Comparison of ENCODE assay signal across 27 cellular contexts in the genomic region with DNA sequence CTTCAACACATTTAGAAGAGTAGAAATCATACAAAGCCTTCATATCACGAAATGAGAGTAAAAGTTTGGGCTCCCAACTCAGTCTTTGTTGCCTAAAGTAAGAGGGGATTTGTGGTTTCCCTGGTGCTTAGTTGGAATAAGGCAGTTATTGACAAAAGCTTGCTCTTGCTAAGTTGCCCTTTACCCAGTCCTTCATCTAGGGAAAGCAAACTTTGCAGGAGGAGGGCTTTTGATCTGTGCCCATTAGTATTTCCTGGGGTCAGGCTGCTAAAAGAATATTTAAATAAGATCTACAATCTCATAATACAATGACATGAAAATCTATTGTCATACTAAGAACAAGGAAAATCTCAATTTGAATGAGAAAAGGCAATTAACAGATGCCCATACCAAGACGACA.
"Had no signal": no experiment of that assay in that cellular context is flagged by ENCODE, and none has a peak within 500 bp of the region (broad histone marks: within the 10 kb centered on the region; RNA-seq: fewer than 3 reads in every experiment).

No MANE protein-coding gene starts in this region.

- H3K4me3 ChIP-seq: adrenal gland, body of pancreas, esophagus squamous epithelium, gastroesophageal sphincter had no signal

- H3K4me1 Mint-ChIP-seq: activated CD8-positive, alpha-beta memory T cell treated with anti-CD3 and anti-CD28 coated beads, Interleukin-2, amount 10 ng/mL, durations not matched to agents 7 days and 5 days; activated naive CD4-positive, alpha-beta T cell treated with anti-CD3 and anti-CD28 coated beads, Interleukin-2, amount 50 U/mL, for 24 hours; activated naive CD8-positive, alpha-beta T cell treated with anti-CD3 and anti-CD28 coated beads for 36 hours; activated naive CD8-positive, alpha-beta T cell treated with anti-CD3 and anti-CD28 coated beads, Interleukin-2, amount 50 U/mL, for 24 hours had no signal

- DNase-seq: activated CD4-positive, alpha-beta memory T cell treated with anti-CD3 and anti-CD28 coated beads for 36 hours; activated CD4-positive, alpha-beta T cell treated with anti-CD3 and anti-CD28 coated beads for 1 hour; activated CD4-positive, alpha-beta T cell treated with anti-CD3 and anti-CD28 coated beads for 48 hours; activated CD8-positive, alpha-beta memory T cell treated with anti-CD3 and anti-CD28 coated beads, Interleukin-2, amount 10 ng/mL, durations not matched to agents 7 days and 5 days; activated CD8-positive, alpha-beta memory T cell treated with anti-CD3 and anti-CD28 coated beads, Interleukin-2, amount 50 U/mL, for 4 hours; activated CD8-positive, alpha-beta T cell treated with anti-CD3 and anti-CD28 coated beads, Interleukin-2, amount 10 ng/mL, durations not matched to agents 7 days and 5 days; activated effector memory CD4-positive, alpha-beta T cell treated with anti-CD3 and anti-CD28 coated beads, Interleukin-2, amount 50 U/mL, for 16 hours; activated naive CD4-positive, alpha-beta T cell treated with anti-CD3 and anti-CD28 coated beads for 36 hours; activated naive CD8-positive, alpha-beta T cell treated with anti-CD3 and anti-CD28 coated beads for 36 hours; activated naive CD8-positive, alpha-beta T cell treated with anti-CD3 and anti-CD28 coated beads, Interleukin-2, amount 50 U/mL, for 24 hours; activated T-cell treated with anti-CD3 and anti-CD28 coated beads, Interleukin-2, amount 50 U/mL, for 1 hour; activated T-cell treated with anti-CD3 and anti-CD28 coated beads, Interleukin-2, amount 50 U/mL, for 48 hours; adrenal gland; amygdala; aorta; body of pancreas; caudate nucleus; cortex of kidney; effector CD8-positive, alpha-beta T cell; esophagus squamous epithelium; foreskin melanocyte; T-helper 2 cell had no signal

- H3K36me3 ChIP-seq: adrenal gland, esophagus squamous epithelium, gastroesophageal sphincter had no signal

- H3K27me3 ChIP-seq: adrenal gland, body of pancreas, esophagus squamous epithelium, gastroesophageal sphincter had no signal

- H3K9me3 ChIP-seq: adrenal gland, body of pancreas, esophagus squamous epithelium, gastroesophageal sphincter had no signal

- H3K27ac Mint-ChIP-seq: activated CD4-positive, alpha-beta memory T cell treated with anti-CD3 and anti-CD28 coated beads for 36 hours; activated CD8-positive, alpha-beta memory T cell treated with anti-CD3 and anti-CD28 coated beads, Interleukin-2, amount 10 ng/mL, durations not matched to agents 7 days and 5 days; activated CD8-positive, alpha-beta T cell treated with anti-CD3 and anti-CD28 coated beads, Interleukin-2, amount 10 ng/mL, durations not matched to agents 7 days and 5 days; activated naive CD4-positive, alpha-beta T cell treated with anti-CD3 and anti-CD28 coated beads for 36 hours; activated naive CD4-positive, alpha-beta T cell treated with anti-CD3 and anti-CD28 coated beads, Interleukin-2, amount 50 U/mL, for 24 hours; activated naive CD8-positive, alpha-beta T cell treated with anti-CD3 and anti-CD28 coated beads for 36 hours; activated naive CD8-positive, alpha-beta T cell treated with anti-CD3 and anti-CD28 coated beads, Interleukin-2, amount 50 U/mL, for 24 hours; activated T-helper 1 cell treated with anti-CD3 and anti-CD28 coated beads, Interleukin-12 subunit alpha, Interleukin-12 subunit beta, Interleukin-2, Interleukin-4 antibody, amounts not matched to agents 30 ng/mL and 10 ng/mL and 1 ng/mL, durations not matched to agents 14 hours and 24 hours and 36 hours; activated T-helper 2 cell treated with anti-CD3 and anti-CD28 coated beads, Interferon-gamma antibody, Interleukin-2, Interleukin-4, amounts not matched to agents 10 μg/mL and 5 μg/mL and 100 μg/mL, durations not matched to agents 14 hours and 24 hours and 36 hours had no signal

- H3K9me3 Mint-ChIP-seq: activated CD4-positive, alpha-beta memory T cell treated with anti-CD3 and anti-CD28 coated beads for 36 hours; activated naive CD4-positive, alpha-beta T cell treated with anti-CD3 and anti-CD28 coated beads for 36 hours; activated naive CD8-positive, alpha-beta T cell treated with anti-CD3 and anti-CD28 coated beads for 36 hours; activated T-helper 1 cell treated with anti-CD3 and anti-CD28 coated beads, Interleukin-12 subunit alpha, Interleukin-12 subunit beta, Interleukin-2, Interleukin-4 antibody, amounts not matched to agents 30 ng/mL and 10 ng/mL and 1 ng/mL, durations not matched to agents 14 hours and 24 hours and 36 hours; activated T-helper 2 cell treated with anti-CD3 and anti-CD28 coated beads, Interferon-gamma antibody, Interleukin-2, Interleukin-4, amounts not matched to agents 10 μg/mL and 5 μg/mL and 100 μg/mL, durations not matched to agents 14 hours and 24 hours and 36 hours had no signal

- H3K4me1 ChIP-seq: adrenal gland, body of pancreas, esophagus squamous epithelium, gastroesophageal sphincter had no signal

- H3K36me3 Mint-ChIP-seq: activated CD4-positive, alpha-beta memory T cell treated with anti-CD3 and anti-CD28 coated beads for 36 hours; activated CD8-positive, alpha-beta memory T cell treated with anti-CD3 and anti-CD28 coated beads, Interleukin-2, amount 10 ng/mL, durations not matched to agents 7 days and 5 days; activated naive CD4-positive, alpha-beta T cell treated with anti-CD3 and anti-CD28 coated beads, Interleukin-2, amount 50 U/mL, for 24 hours; activated naive CD8-positive, alpha-beta T cell treated with anti-CD3 and anti-CD28 coated beads for 36 hours had no signal

- H3K27ac ChIP-seq: adrenal gland, body of pancreas, epithelial cell of prostate, esophagus squamous epithelium, gastroesophageal sphincter had no signal

- ATAC-seq: activated CD8-positive, alpha-beta memory T cell treated with anti-CD3 and anti-CD28 coated beads, Interleukin-2, amount 10 ng/mL, durations not matched to agents 7 days and 5 days; activated CD8-positive, alpha-beta T cell treated with anti-CD3 and anti-CD28 coated beads, Interleukin-2, amount 10 ng/mL, durations not matched to agents 7 days and 5 days; activated naive CD8-positive, alpha-beta T cell treated with anti-CD3 and anti-CD28 coated beads, Interleukin-2, amount 50 U/mL, for 24 hours; body of pancreas; gastroesophageal sphincter had no signal

- H3K4me3 Mint-ChIP-seq: activated CD4-positive, alpha-beta memory T cell treated with anti-CD3 and anti-CD28 coated beads for 36 hours; activated CD8-positive, alpha-beta memory T cell treated with anti-CD3 and anti-CD28 coated beads, Interleukin-2, amount 10 ng/mL, durations not matched to agents 7 days and 5 days; activated CD8-positive, alpha-beta T cell treated with anti-CD3 and anti-CD28 coated beads, Interleukin-2, amount 10 ng/mL, durations not matched to agents 7 days and 5 days; activated naive CD4-positive, alpha-beta T cell treated with anti-CD3 and anti-CD28 coated beads for 36 hours; activated naive CD4-positive, alpha-beta T cell treated with anti-CD3 and anti-CD28 coated beads, Interleukin-2, amount 50 U/mL, for 24 hours; activated naive CD8-positive, alpha-beta T cell treated with anti-CD3 and anti-CD28 coated beads for 36 hours; activated naive CD8-positive, alpha-beta T cell treated with anti-CD3 and anti-CD28 coated beads, Interleukin-2, amount 50 U/mL, for 24 hours; activated T-helper 1 cell treated with anti-CD3 and anti-CD28 coated beads, Interleukin-12 subunit alpha, Interleukin-12 subunit beta, Interleukin-2, Interleukin-4 antibody, amounts not matched to agents 30 ng/mL and 10 ng/mL and 1 ng/mL, durations not matched to agents 14 hours and 24 hours and 36 hours had no signal
